Comparison of ENCODE assay signal across 8 cellular contexts in the genomic region with DNA sequence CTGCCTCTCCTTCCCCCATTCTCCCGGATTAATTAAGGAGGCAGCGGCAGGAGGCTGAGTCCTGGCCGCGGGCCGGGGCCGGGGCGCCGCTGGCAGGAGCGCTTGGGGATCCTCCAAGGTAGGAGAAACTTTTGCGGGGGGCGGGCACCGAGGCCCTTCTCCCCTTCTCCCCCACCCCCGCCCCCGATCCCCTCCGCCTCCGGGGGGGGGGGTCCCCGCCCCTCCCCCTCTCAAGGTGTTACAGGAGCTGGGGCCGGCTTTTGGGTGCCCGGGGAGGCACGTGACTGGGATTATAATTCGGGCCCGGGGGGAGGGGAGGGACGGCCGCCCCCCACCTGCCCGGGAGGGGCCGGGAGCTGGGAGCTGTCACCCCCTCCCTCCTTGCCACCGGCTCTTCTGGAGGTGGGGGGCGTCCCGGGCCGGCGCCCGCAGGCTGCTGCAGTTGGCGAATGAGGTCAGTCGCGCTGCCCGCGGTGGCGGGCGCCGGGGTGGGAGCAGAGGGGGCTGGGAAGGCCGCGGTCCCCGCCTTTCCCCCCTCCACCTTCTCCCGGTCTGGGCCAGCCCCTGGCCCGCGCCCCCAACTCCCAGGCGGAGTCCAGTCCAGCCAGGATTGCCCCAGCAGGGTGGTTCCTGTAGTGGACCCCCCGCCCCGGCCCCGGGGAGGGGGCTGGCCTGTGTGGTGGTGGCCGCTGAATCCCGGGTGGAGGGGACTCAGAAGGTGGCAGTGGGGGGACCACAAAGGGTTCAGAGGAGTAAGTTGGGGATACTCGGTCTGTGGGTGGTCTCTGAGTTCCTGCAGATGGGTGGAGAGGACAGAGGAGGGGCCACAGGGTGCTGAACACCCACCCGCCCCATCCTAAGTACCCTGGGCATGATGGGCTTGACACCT. TPM values are rescaled to one million over a fixed set of nuclear protein-coding genes. Genes with fewer than 3 reads are reported as not detected.
DNase-seq lines count a peak whose midpoint lies in the region; ATAC-seq, FAIRE-seq and TF ChIP-seq lines count a peak whose summit lies in the region.

No MANE protein-coding gene starts in this region.

- no peak for TF ChIP-seq EP300 in A549 (IDR thresholded peaks at IDR 0.05)

- no peak for DNase-seq in A549 (ENCODE audit: low read depth in 1 of 2, low spot score in 1 of 2)
- peak in 1 of 2 experiments; percentile 17 for DNase-seq in HL-60 (ENCODE audit: low read depth in 1 of 2, low spot score in 1 of 2)
- DNase-seq in body of pancreas: peak; percentile 36 to 55 (median 48)
- DNase-seq in left lobe of liver (ENCODE audit: low spot score): no peak
- peak in 1 of 2 donors; percentile 31 for DNase-seq in stimulated activated naive CD8-positive, alpha-beta T cell treated with anti-CD3 and anti-CD28 coated beads, Interleukin-15, amount 100 ng/mL, for 72 hours
- no peak for DNase-seq in posterior vena cava (ENCODE audit: low spot score)
- no peak for DNase-seq in Ammon's horn (ENCODE audit: low spot score)

- intact Hi-C loops in body of pancreas (cut with DNase I) (no loop called here), posterior vena cava (cut with DNase I) (no loop called here)

- H3K4me3 ChIP-seq in A549: peak overlapping the region; percentile 92
- peak overlapping the region; percentile 64 for H3K4me3 ChIP-seq in HL-60 (replicated peaks; ENCODE audit: insufficient read depth, low read length)
- peak overlapping the region; percentile 52 to 70 for H3K4me3 ChIP-seq in body of pancreas

- H3K4me3 Mint-ChIP-seq in stimulated activated naive CD8-positive, alpha-beta T cell treated with anti-CD3 and anti-CD28 coated beads, Interleukin-15, amount 100 ng/mL, for 72 hours: peak overlapping the region; percentile 63 to 77

- H3K4me1 Mint-ChIP-seq in stimulated activated naive CD8-positive, alpha-beta T cell treated with anti-CD3 and anti-CD28 coated beads, Interleukin-15, amount 100 ng/mL, for 72 hours: peaks cover 19% of the 10 kb centered on the region

- H3K27ac Mint-ChIP-seq in stimulated activated naive CD8-positive, alpha-beta T cell treated with anti-CD3 and anti-CD28 coated beads, Interleukin-15, amount 100 ng/mL, for 72 hours: no peak overlapping the region

- H3K27me3 ChIP-seq in HL-60 (ENCODE audit: insufficient read depth, poor library complexity, severe bottlenecking) (no peaks in the 10 kb centered on the region), body of pancreas (no peaks in the 10 kb centered on the region)

- H3K9me3 ChIP-seq in A549: 0 out of 3 replicates have a peak, but pooled peaks cover 5% of the 10 kb centered on the region
- H3K9me3 ChIP-seq in body of pancreas: no peaks in the 10 kb centered on the region

- H3K27ac ChIP-seq in A549 (peak overlapping the region; percentile 96 to 98), HL-60 (replicated peaks) (no peak overlapping the region), body of pancreas (peak overlapping the region; percentile 78 to 95 (median 80))

- peak; percentile 5 to 48; a peak in 5 of 6 replicates for ATAC-seq in A549
- ATAC-seq in body of pancreas: peak; percentile 27
- ATAC-seq in left lobe of liver: peak; percentile 1
- no peak for ATAC-seq in stimulated activated naive CD8-positive, alpha-beta T cell treated with anti-CD3 and anti-CD28 coated beads, Interleukin-15, amount 100 ng/mL, for 72 hours
- ATAC-seq in GM21447 (IDR thresholded peaks at IDR 0.05; ENCODE audit: unreplicated experiment): no peak

- H3K36me3 ChIP-seq in body of pancreas (replicated peaks in 1 of 2; ENCODE audit: insufficient read depth in 1 of 2, low read depth in 2 of 2): no peaks in the 10 kb centered on the region

- 8% methylated on average over 21 of the region's 54 CpGs for WGBS in A549 (ENCODE audit: missing lambda C conversion rate)
- WGBS in body of pancreas, 2 donors: 2% methylated on average over 38 of the region's 54 CpGs; no CpG with 5 or more reads in 1 of the 2 donors

- no peaks in the 10 kb centered on the region for H3K9me3 Mint-ChIP-seq in stimulated activated naive CD8-positive, alpha-beta T cell treated with anti-CD3 and anti-CD28 coated beads, Interleukin-15, amount 100 ng/mL, for 72 hours

- peak overlapping the region; percentile 99 for H3K4me2 ChIP-seq in A549

- H3K4me1 ChIP-seq in A549 (peaks cover 18% of the 10 kb centered on the region), body of pancreas (peaks cover 30% of the 10 kb centered on the region)

- CTCF ChIA-PET in A549 (lab: Yijun Ruan, JAX): no interaction called here

- no peak; a peak in 1 of 5 replicates for TF ChIP-seq RAD21 in A549 (conservative IDR thresholded peaks at IDR 0.05 in 1 of 2, IDR thresholded peaks at IDR 0.05 in 1 of 2)

- FAIRE-seq in A549 (lab: Jason Lieb, UNC): no peak

- peaks cover 11% of the 10 kb centered on the region for H3K27me3 Mint-ChIP-seq in stimulated activated naive CD8-positive, alpha-beta T cell treated with anti-CD3 and anti-CD28 coated beads, Interleukin-15, amount 100 ng/mL, for 72 hours

- TF ChIP-seq POLR2A in A549 (IDR thresholded peaks at IDR 0.05; ENCODE audit: low read length) (no peak), body of pancreas (IDR thresholded peaks at IDR 0.05) (peak; percentile 27 to 57 (median 41))

- TF ChIP-seq CTCF in A549 (IDR thresholded peaks at IDR 0.05) (no peak), HL-60 (IDR thresholded peaks at IDR 0.05; ENCODE audit: insufficient read depth, low read length) (no peak), body of pancreas (IDR thresholded peaks at IDR 0.05) (no peak)

- POLR2A ChIA-PET in A549 (lab: Yijun Ruan, JAX): no interaction called here

TF ChIP-seq in A549, 52 proteins besides CTCF, POLR2A, EP300 and RAD21:
- TF ChIP-seq, protein P1, sequence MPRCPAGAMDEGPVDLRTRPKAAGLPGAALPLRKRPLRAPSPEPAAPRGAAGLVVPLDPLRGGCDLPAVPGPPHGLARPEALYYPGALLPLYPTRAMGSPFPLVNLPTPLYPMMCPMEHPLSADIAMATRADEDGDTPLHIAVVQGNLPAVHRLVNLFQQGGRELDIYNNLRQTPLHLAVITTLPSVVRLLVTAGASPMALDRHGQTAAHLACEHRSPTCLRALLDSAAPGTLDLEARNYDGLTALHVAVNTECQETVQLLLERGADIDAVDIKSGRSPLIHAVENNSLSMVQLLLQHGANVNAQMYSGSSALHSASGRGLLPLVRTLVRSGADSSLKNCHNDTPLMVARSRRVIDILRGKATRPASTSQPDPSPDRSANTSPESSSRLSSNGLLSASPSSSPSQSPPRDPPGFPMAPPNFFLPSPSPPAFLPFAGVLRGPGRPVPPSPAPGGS (IDR thresholded peaks at IDR 0.05): no peak
- no peak for TF ChIP-seq ZNF302 (CRISPR knock-in tag; IDR thresholded peaks at IDR 0.05)
- TF ChIP-seq SMC3 (IDR thresholded peaks at IDR 0.05): no peak
- TF ChIP-seq JUN (IDR thresholded peaks at IDR 0.05): peak in 1 of 2 experiments; percentile 45; a peak in 1 of 5 replicates
- no peak for TF ChIP-seq RFX5 (IDR thresholded peaks at IDR 0.05)
- no peak for TF ChIP-seq KDM5A (IDR thresholded peaks at IDR 0.05)

RNA-seq across cellular contexts. Expression of a gene that starts 0.6 kb away (rescaled TPM):
- polyA plus RNA-seq in A549 (2011; rRNA removed) (20.5 and 23.2 TPM in 2 replicates), A549 (2017; fragmentation: RNase III; extraction: RNeasy Plus Mini Kit Qiagen cat#74134 plus additional on column Dnase treatment) (19.9 to 21.7 TPM (median 21.5 TPM) in 3 replicates)
- 19.0 and 21.6 TPM in 2 replicates for polyA plus RNA-seq in A549 (2012; cell fraction: cytosol; rRNA removed)
- 21.1 and 26.9 TPM in 2 replicates for polyA plus RNA-seq in A549 (2012; cell fraction: nucleus; rRNA removed)
- 16.4 and 25.3 TPM in 2 replicates for polyA minus RNA-seq in A549 (2011; rRNA and poly(A)+ RNA removed)
- total RNA-seq in body of pancreas (10 to 100 TPM in 1 of 2 donors, 1 to 10 TPM in 1; 9.2 to 11.2 TPM), left lobe of liver (10.3 TPM), posterior vena cava (10 to 100 TPM; 14.7 to 17.0 TPM)

Comparison
In these comparisons a context has a peak if more than half of its experiments do, and no peak if none do; other contexts are left out.
1. ATAC-seq: peak in A549 (2 of 2), body of pancreas (single experiment) and left lobe of liver (single experiment); none in stimulated activated naive CD8-positive, alpha-beta T cell treated with anti-CD3 and anti-CD28 coated beads, Interleukin-15, amount 100 ng/mL, for 72 hours (single experiment) and GM21447 (single experiment).
2. DNase-seq: peak in body of pancreas (4 of 4); none in A549 (0 of 2), left lobe of liver (single experiment), posterior vena cava (single experiment) and Ammon's horn (single experiment).
3. Peak in every context shown above with its lines, with median percentiles within 50 percentile points of each other: H3K4me3 ChIP-seq.